1 cellular context compared by ENCODE assay signal in the genomic region with DNA sequence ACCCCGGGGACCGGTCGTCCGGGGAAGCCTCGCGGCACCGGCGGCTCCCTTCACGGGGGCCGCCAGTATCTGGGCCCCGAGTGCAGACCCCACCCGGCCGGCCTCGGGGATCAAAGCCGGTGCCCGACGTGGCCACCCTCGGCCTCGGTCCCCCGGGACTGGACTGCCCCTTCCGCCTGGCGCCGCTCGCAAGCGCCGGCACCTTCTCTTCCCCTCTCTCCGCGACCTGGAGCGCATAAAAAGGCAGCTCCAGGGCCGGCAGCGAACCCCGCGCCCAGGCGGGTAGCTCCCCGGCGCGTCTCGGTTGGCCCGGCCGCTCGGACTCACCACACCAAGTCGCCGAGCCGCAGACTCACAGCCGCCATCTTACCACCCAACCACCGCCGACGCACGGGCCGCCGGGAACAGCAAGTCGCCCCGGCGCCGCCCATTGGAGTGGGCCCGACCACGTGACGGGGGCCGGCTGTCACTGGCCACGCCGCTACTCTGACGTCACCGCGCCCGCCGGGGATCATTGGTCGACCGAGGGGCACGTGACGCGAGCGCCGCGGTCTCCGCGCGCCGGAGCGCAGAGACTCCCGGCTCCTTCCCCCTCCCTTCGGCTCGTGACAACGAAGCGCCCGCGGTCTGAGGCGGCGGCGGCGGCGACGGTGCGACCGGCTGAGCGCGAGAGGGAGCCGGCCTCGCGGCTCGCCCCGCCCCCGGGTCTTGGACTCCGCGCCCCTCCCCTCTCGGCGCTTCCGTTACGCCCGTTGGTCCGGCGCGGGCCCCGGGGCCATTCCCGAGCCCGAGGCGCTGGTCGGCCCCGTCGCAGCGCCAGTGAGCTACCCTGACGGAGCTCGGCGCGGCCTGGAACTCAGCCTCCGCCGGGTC.
TF ChIP-seq lines count a peak whose summit lies in the region.

GLYR1 (minus strand) TSS at position 388 of the 873 bp plus-strand sequence; CDS start at position 365, 23 bp downstream.
UBN1 (plus strand) TSS at position 581 of the 873 bp plus-strand sequence. CDS start 5,437 bp downstream, outside the sequence.

TF ChIP-seq in GM12878, 131 proteins besides CTCF, POLR2A, EP300 and RAD21 (continued from another document and continues in another):
- TF ChIP-seq, protein P1, sequence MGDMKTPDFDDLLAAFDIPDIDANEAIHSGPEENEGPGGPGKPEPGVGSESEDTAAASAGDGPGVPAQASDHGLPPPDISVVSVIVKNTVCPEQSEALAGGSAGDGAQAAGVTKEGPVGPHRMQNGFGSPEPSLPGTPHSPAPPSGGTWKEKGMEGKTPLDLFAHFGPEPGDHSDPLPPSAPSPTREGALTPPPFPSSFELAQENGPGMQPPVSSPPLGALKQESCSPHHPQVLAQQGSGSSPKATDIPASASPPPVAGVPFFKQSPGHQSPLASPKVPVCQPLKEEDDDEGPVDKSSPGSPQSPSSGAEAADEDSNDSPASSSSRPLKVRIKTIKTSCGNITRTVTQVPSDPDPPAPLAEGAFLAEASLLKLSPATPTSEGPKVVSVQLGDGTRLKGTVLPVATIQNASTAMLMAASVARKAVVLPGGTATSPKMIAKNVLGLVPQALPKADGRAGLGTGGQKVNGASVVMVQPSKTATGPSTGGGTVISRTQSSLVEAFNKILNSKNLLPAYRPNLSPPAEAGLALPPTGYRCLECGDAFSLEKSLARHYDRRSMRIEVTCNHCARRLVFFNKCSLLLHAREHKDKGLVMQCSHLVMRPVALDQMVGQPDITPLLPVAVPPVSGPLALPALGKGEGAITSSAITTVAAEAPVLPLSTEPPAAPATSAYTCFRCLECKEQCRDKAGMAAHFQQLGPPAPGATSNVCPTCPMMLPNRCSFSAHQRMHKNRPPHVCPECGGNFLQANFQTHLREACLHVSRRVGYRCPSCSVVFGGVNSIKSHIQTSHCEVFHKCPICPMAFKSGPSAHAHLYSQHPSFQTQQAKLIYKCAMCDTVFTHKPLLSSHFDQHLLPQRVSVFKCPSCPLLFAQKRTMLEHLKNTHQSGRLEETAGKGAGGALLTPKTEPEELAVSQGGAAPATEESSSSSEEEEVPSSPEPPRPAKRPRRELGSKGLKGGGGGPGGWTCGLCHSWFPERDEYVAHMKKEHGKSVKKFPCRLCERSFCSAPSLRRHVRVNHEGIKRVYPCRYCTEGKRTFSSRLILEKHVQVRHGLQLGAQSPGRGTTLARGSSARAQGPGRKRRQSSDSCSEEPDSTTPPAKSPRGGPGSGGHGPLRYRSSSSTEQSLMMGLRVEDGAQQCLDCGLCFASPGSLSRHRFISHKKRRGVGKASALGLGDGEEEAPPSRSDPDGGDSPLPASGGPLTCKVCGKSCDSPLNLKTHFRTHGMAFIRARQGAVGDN (IDR thresholded peaks at IDR 0.05): peak; percentile 18
- TF ChIP-seq CREB1 (IDR thresholded peaks at IDR 0.05; ENCODE audit: low read depth): peak; percentile 93
- TF ChIP-seq CHD1 (IDR thresholded peaks at IDR 0.05; ENCODE audit: low read depth, low read length): no peak
- TF ChIP-seq NFXL1 (IDR thresholded peaks at IDR 0.05; ENCODE audit: borderline replicate concordance): peak; percentile 55; the same call in 1 of the 2 replicates
- TF ChIP-seq TAF1 (IDR thresholded peaks at IDR 0.05; ENCODE audit: borderline replicate concordance, low read depth, low read length): peak; percentile 90
- TF ChIP-seq, protein P2, sequence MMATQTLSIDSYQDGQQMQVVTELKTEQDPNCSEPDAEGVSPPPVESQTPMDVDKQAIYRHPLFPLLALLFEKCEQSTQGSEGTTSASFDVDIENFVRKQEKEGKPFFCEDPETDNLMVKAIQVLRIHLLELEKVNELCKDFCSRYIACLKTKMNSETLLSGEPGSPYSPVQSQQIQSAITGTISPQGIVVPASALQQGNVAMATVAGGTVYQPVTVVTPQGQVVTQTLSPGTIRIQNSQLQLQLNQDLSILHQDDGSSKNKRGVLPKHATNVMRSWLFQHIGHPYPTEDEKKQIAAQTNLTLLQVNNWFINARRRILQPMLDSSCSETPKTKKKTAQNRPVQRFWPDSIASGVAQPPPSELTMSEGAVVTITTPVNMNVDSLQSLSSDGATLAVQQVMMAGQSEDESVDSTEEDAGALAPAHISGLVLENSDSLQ (IDR thresholded peaks at IDR 0.05): peak; percentile 50; the same call in 1 of the 2 replicates
- TF ChIP-seq SIN3A (IDR thresholded peaks at IDR 0.05; ENCODE audit: low read depth, low read length): 0 out of 2 replicates have a peak, but pooled peaks have one; percentile 62
- 0 out of 2 replicates have a peak, but pooled peaks have one; percentile 30 for TF ChIP-seq TCF3 (IDR thresholded peaks at IDR 0.05; ENCODE audit: borderline replicate concordance, insufficient read depth, low read depth, low read length)
- TF ChIP-seq, protein P3, sequence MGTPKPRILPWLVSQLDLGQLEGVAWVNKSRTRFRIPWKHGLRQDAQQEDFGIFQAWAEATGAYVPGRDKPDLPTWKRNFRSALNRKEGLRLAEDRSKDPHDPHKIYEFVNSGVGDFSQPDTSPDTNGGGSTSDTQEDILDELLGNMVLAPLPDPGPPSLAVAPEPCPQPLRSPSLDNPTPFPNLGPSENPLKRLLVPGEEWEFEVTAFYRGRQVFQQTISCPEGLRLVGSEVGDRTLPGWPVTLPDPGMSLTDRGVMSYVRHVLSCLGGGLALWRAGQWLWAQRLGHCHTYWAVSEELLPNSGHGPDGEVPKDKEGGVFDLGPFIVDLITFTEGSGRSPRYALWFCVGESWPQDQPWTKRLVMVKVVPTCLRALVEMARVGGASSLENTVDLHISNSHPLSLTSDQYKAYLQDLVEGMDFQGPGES (IDR thresholded peaks at IDR 0.05): peak; percentile 90
- peak; percentile 96 for TF ChIP-seq YY1 (IDR thresholded peaks at IDR 0.05; ENCODE audit: low read depth, low read length)
- peak; percentile 60; the same call in 1 of the 2 replicates for TF ChIP-seq DPF2 (IDR thresholded peaks at IDR 0.05)
- peak; percentile 98 for TF ChIP-seq RELA (IDR thresholded peaks at IDR 0.05; ENCODE audit: borderline replicate concordance, partially characterized antibody)
- TF ChIP-seq CREM (IDR thresholded peaks at IDR 0.05; ENCODE audit: low read depth): peak; percentile 85
- peak; percentile 91 for TF ChIP-seq IKZF1 (conservative IDR thresholded peaks at IDR 0.05)
- TF ChIP-seq ZNF207 (IDR thresholded peaks at IDR 0.05; ENCODE audit: borderline replicate concordance): no peak
- peak; percentile 58; the same call in 1 of the 3 replicates for TF ChIP-seq POU2F2 (IDR thresholded peaks at IDR 0.05; ENCODE audit: borderline replicate concordance, low read depth, low read length)
- TF ChIP-seq BHLHE40 (IDR thresholded peaks at IDR 0.05; ENCODE audit: borderline replicate concordance in 1 of 2, low read depth in 2 of 2, low read length in 1 of 2): peak; percentile 94 to 99
- TF ChIP-seq, protein P4, sequence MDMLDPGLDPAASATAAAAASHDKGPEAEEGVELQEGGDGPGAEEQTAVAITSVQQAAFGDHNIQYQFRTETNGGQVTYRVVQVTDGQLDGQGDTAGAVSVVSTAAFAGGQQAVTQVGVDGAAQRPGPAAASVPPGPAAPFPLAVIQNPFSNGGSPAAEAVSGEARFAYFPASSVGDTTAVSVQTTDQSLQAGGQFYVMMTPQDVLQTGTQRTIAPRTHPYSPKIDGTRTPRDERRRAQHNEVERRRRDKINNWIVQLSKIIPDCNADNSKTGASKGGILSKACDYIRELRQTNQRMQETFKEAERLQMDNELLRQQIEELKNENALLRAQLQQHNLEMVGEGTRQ (IDR thresholded peaks at IDR 0.05; ENCODE audit: borderline replicate concordance, low read depth, low read length): peak; percentile 99
- TF ChIP-seq PRDM15 (CRISPR knock-in tag; IDR thresholded peaks at IDR 0.05): no peak
- TF ChIP-seq USF1 (IDR thresholded peaks at IDR 0.05; ENCODE audit: borderline replicate concordance, extremely low read length, insufficient read depth, low read depth, low read length): peak; percentile 100
- no peak for TF ChIP-seq BCL11A (IDR thresholded peaks at IDR 0.05; ENCODE audit: low read depth, low read length)
- TF ChIP-seq NBN (IDR thresholded peaks at IDR 0.05): peak; percentile 81
- TF ChIP-seq EGR1 (IDR thresholded peaks at IDR 0.05; ENCODE audit: borderline replicate concordance in 1 of 2, low read depth in 2 of 2, low read length in 2 of 2): 0 out of 3 replicates have a peak, but pooled peaks of 1 of the 2 experiments have one; percentile 19
- TF ChIP-seq FOS (IDR thresholded peaks at IDR 0.05; ENCODE audit: borderline replicate concordance, extremely low read depth, insufficient read length): peak; percentile 53
- TF ChIP-seq PML (IDR thresholded peaks at IDR 0.05; ENCODE audit: low read length): peak; percentile 64; the same call in 1 of the 2 replicates
- TF ChIP-seq RAD51 (IDR thresholded peaks at IDR 0.05): peak; percentile 98
- TF ChIP-seq ZBTB40 (IDR thresholded peaks at IDR 0.05; ENCODE audit: borderline replicate concordance): no peak
- TF ChIP-seq ZSCAN29 (IDR thresholded peaks at IDR 0.05): 0 out of 2 replicates have a peak, but pooled peaks have one; percentile 45
- TF ChIP-seq BMI1 (IDR thresholded peaks at IDR 0.05; ENCODE audit: borderline replicate concordance): no peak
- TF ChIP-seq ATF7 (IDR thresholded peaks at IDR 0.05; ENCODE audit: low read depth): peak; percentile 86
- no peak for TF ChIP-seq SMC3 (IDR thresholded peaks at IDR 0.05; ENCODE audit: borderline replicate concordance, low read length)
- peak; percentile 54 for TF ChIP-seq HCFC1 (IDR thresholded peaks at IDR 0.05; ENCODE audit: low read length)
- no peak for TF ChIP-seq PBX3 (IDR thresholded peaks at IDR 0.05; ENCODE audit: insufficient replicate concordance, low read depth, low read length)
- no peak for TF ChIP-seq TCF7 (IDR thresholded peaks at IDR 0.05; ENCODE audit: borderline replicate concordance)
- peak; percentile 49; the same call in 1 of the 2 replicates for TF ChIP-seq TCF12 (IDR thresholded peaks at IDR 0.05; ENCODE audit: low read depth, low read length)
